In the genomic region with DNA sequence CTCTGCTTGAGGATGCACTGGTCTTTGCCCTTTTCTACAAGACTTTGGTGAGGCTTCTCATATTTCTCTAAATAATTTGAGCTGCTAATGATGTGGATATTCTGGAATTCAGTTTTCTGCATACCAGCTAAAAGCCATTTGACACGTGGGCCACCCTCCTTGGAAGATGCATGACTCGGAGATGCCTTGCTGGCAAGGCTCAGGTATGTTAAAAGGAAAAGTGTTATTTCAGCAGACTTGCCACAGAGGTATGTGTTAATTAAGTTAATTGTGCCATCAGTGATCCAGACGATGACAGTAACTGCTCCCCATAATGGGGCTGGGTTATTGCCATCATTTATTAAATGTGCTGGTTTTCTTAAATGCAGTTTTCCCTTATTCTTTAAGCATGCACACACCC, we compare ENCODE assay signal across 19 cellular contexts. TPM values are rescaled to one million over a fixed set of nuclear protein-coding genes. Genes with fewer than 3 reads are reported as not detected.
DNase-seq lines count a peak whose midpoint lies in the region; ATAC-seq and TF ChIP-seq lines count a peak whose summit lies in the region.
"Had no signal": no experiment of that assay in that cellular context is flagged by ENCODE, and none has a peak within 500 bp of the region (broad histone marks: within the 10 kb centered on the region; RNA-seq: fewer than 3 reads in every experiment).

No MANE protein-coding gene starts in this region.

- H3K27ac ChIP-seq in esophagus muscularis mucosa (replicated peaks in 1 of 4): no peak overlapping the region
- H3K27ac ChIP-seq: C4-2B, HL-60 had no signal

- H3K4me3 ChIP-seq in esophagus muscularis mucosa: no peak overlapping the region
- H3K4me3 ChIP-seq: GM12878, GM23338 had no signal

- no peak overlapping the region for H3K4me3 Mint-ChIP-seq in T-helper 17 cell
- H3K4me3 Mint-ChIP-seq: CD4-positive, alpha-beta T cell; GM23338; HFFc6 had no signal

- no peak for TF ChIP-seq POLR2A in esophagus muscularis mucosa (IDR thresholded peaks at IDR 0.05; ENCODE audit: low read depth)

- TF ChIP-seq CTCF in esophagus muscularis mucosa (IDR thresholded peaks at IDR 0.05): no peak

- no peaks in the 10 kb centered on the region for H3K36me3 ChIP-seq in esophagus muscularis mucosa

- H3K4me1 ChIP-seq in esophagus muscularis mucosa: no peaks in the 10 kb centered on the region
- H3K4me1 ChIP-seq: Caco-2 had no signal

- WGBS in esophagus muscularis mucosa: 73% methylated on average over 3 of the region's 3 CpGs

- peaks cover 14% of the 10 kb centered on the region for H3K27me3 Mint-ChIP-seq in T-helper 17 cell

- no peak for TF ChIP-seq EP300 in esophagus muscularis mucosa (IDR thresholded peaks at IDR 0.05)

- ATAC-seq in T-helper 17 cell: no peak
- ATAC-seq: GM12878, GM23338, HCT116 had no signal

- no peaks in the 10 kb centered on the region for H3K4me1 Mint-ChIP-seq in T-helper 17 cell
- H3K4me1 Mint-ChIP-seq: GM23338 had no signal

- intact Hi-C loops in esophagus muscularis mucosa (cut with DNase I): loop anchor here (10.0 kb wide), 1 partner anchor 567 kb away; no protein-coding TSS in a partner anchor

- H3K27ac Mint-ChIP-seq in T-helper 17 cell: no peak overlapping the region
- H3K27ac Mint-ChIP-seq: CD4-positive, alpha-beta T cell; GM23338; HFFc6 had no signal

- DNase-seq in AG20443 (ENCODE audit: low spot score): peak; percentile 24
- peak; percentile 16 for DNase-seq in GM03348 (ENCODE audit: low spot score)
- DNase-seq in esophagus muscularis mucosa (ENCODE audit: extremely low spot score): peak; percentile 77
- no peak for DNase-seq in T-helper 17 cell
- no peak for DNase-seq in NK-92 treated with Interleukin-12 subunit alpha and Interleukin-12 subunit beta, amount 100 ng/mL, for 24 hours (lab: John Stamatoyannopoulos, UW)
- DNase-seq in activated naive CD4-positive, alpha-beta T cell treated with Interleukin-2 at 50 U/mL for 16 hours: no peak
- DNase-seq: AML-193; Caco-2; CD4-positive, alpha-beta T cell; GF-D8; H7; HFFc6 had no signal

- H3K27me3 ChIP-seq in esophagus muscularis mucosa: peaks cover 0 to 21% (median 0%) of the 10 kb centered on the region in 4 donors

- H3K9me3 ChIP-seq in esophagus muscularis mucosa (no peaks in the 10 kb centered on the region), T-helper 17 cell (ENCODE audit: control insufficient read depth, low read length, poor library complexity, severe bottlenecking) (no peaks in the 10 kb centered on the region)
- H3K9me3 ChIP-seq: Caco-2 had no signal

- H3K36me3 Mint-ChIP-seq in T-helper 17 cell (ENCODE audit: low read depth): no peaks in the 10 kb centered on the region

RNA-seq across cellular contexts. Expression of gene GFRA1, which starts 8.8 kb away (rescaled TPM):
- total RNA-seq in esophagus muscularis mucosa (10 to 100 TPM; 44.0 to 73.4 (median 64.5) TPM), T-helper 17 cell (not detected)
- total RNA-seq: Caco-2; CD4-positive, alpha-beta T cell; HT1080 had no signal

RNA-seq across cellular contexts. Expression of gene CCDC172, which starts 42.5 kb away (rescaled TPM):
- total RNA-seq in esophagus muscularis mucosa: not detected
- not detected for total RNA-seq in T-helper 17 cell
- total RNA-seq: A172; Caco-2; CD4-positive, alpha-beta T cell; GM12878; HFFc6; HT1080 had no signal

Comparison
In these comparisons a context has a peak if more than half of its experiments do, and no peak if none do; other contexts are left out.
1. DNase-seq: peak in AG20443 (single experiment), GM03348 (single experiment) and esophagus muscularis mucosa (single experiment); none in T-helper 17 cell (0 of 3), NK-92 treated with Interleukin-12 subunit alpha and Interleukin-12 subunit beta, amount 100 ng/mL, for 24 hours (single experiment) and activated naive CD4-positive, alpha-beta T cell treated with Interleukin-2 at 50 U/mL for 16 hours (single experiment).
2. RNA of gene GFRA1, which starts 8.8 kb away (total RNA-seq): 44.0 to 73.4 TPM in esophagus muscularis mucosa; not detected in T-helper 17 cell; every median in the first group is over 10 times any median in the second.